ENCODE assay signal across 23 cellular contexts in the genomic region with DNA sequence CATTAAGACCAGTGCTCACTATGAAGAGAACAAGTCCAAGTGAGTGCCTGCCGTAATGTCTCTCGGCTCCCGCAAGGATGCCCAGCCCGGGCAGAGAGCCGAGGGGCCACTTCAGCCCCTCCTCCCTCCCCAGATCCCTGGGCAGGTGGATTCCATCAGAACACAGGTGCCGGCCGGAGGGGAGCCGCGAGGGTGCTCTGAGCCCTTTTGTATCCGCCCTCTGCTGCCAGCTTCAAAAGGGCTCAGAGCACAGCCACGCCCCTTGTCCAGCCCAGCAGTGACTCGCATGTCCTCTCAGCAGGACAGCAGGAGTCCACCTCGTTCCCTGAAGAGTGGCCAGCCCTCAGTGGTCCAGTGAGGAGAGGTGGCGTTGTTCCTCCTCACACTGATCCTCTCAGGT. TPM values are rescaled to one million over a fixed set of nuclear protein-coding genes. Genes with fewer than 3 reads are reported as not detected.
DNase-seq lines count a peak whose midpoint lies in the region; ATAC-seq, FAIRE-seq and TF ChIP-seq lines count a peak whose summit lies in the region.
"Had no signal": no experiment of that assay in that cellular context is flagged by ENCODE, and none has a peak within 500 bp of the region (broad histone marks: within the 10 kb centered on the region; RNA-seq: fewer than 3 reads in every experiment).

No MANE protein-coding gene starts in this region.

- H3K79me1 ChIP-seq in neuronal stem cell (ENCODE audit: low read depth, low read length): no peaks in the 10 kb centered on the region

- H3K27me3 ChIP-seq in H7 (ENCODE audit: control insufficient read depth, insufficient read depth, low read length): no peaks in the 10 kb centered on the region
- H3K27me3 ChIP-seq in neuronal stem cell (ENCODE audit: control insufficient read depth in 3 of 3, insufficient read depth in 3 of 3, low read depth in 1 of 3, low read length in 3 of 3): no peaks in the 10 kb centered on the region
- H3K27me3 ChIP-seq: colonic mucosa, left lung, tibial artery had no signal

- no peak overlapping the region for H3K4me2 ChIP-seq in neuronal stem cell (ENCODE audit: insufficient read depth, low read length, poor library complexity, severe bottlenecking)

- no peak overlapping the region for H2BK12ac ChIP-seq in neuronal stem cell (ENCODE audit: low read length)

- no CpG with 5 or more reads among the region's 14 CpGs for WGBS in neuronal stem cell (ENCODE audit: extremely low coverage in 2 of 2, insufficient read length in 2 of 2, insufficient replicate concordance in 1 of 2), 2 donors

- H3K9ac ChIP-seq in neuronal stem cell (ENCODE audit: low read depth, low read length, poor library complexity): no peak overlapping the region
- H3K9ac ChIP-seq in kidney (ENCODE audit: low read length in 2 of 2): no peak overlapping the region

- H3K27ac ChIP-seq in neuronal stem cell (replicated peaks; ENCODE audit: low read length) (no peak overlapping the region), kidney (ENCODE audit: low read depth in 2 of 2, low read length in 2 of 2) (peak overlapping the region in 1 of 2 donors; percentile 7)
- H3K27ac ChIP-seq: colonic mucosa, left lung, SJCRH30 had no signal

- intact Hi-C loops in kidney (cut with DNase I): no loop called here

- no peak for TF ChIP-seq CTCF in astrocyte of the spinal cord (IDR thresholded peaks at IDR 0.05; ENCODE audit: low read depth, low read length)
- no peak for TF ChIP-seq CTCF in kidney (IDR thresholded peaks at IDR 0.05; ENCODE audit: borderline replicate concordance, extremely low read depth, insufficient read depth)

- peaks cover 97% of the 10 kb centered on the region for H3K36me3 Mint-ChIP-seq in activated T-cell treated with anti-CD3 and anti-CD28 coated beads, Interleukin-2, amount 50 U/mL, for 24 hours (ENCODE audit: low read depth)
- peaks cover 5 to 29% of the 10 kb centered on the region in 2 donors for H3K36me3 Mint-ChIP-seq in activated T-cell treated with anti-CD3 and anti-CD28 coated beads, Interleukin-2, amount 50 U/mL, for 72 hours (ENCODE audit: insufficient read depth in 2 of 2)

- H3K9me3 ChIP-seq in neuronal stem cell (replicated peaks in 1 of 2; ENCODE audit: control insufficient read depth in 2 of 2, insufficient read depth in 1 of 2, low read depth in 1 of 2, low read length in 2 of 2) (peaks cover 0 to 2% of the 10 kb centered on the region in 2 donors), kidney (ENCODE audit: control insufficient read depth in 1 of 2, low read length in 2 of 2) (no peaks in the 10 kb centered on the region)
- H3K9me3 ChIP-seq: colonic mucosa, left lung, SJCRH30, tibial artery had no signal

- H3K27me3 Mint-ChIP-seq in activated T-cell treated with anti-CD3 and anti-CD28 coated beads, Interleukin-2, amount 50 U/mL, for 24 hours: no peaks in the 10 kb centered on the region
- H3K27me3 Mint-ChIP-seq in activated T-cell treated with anti-CD3 and anti-CD28 coated beads, Interleukin-2, amount 50 U/mL, for 72 hours (ENCODE audit: low read depth): no peaks in the 10 kb centered on the region
- H3K27me3 Mint-ChIP-seq: activated CD8-positive, alpha-beta memory T cell treated with anti-CD3 and anti-CD28 coated beads, Interleukin-2, amount 10 ng/mL, durations not matched to agents 7 days and 5 days; brain; CD8-positive, alpha-beta memory T cell; IgD-negative memory B cell had no signal

- peak overlapping the region; percentile 84 for H3K27ac Mint-ChIP-seq in activated T-cell treated with anti-CD3 and anti-CD28 coated beads, Interleukin-2, amount 50 U/mL, for 24 hours
- H3K27ac Mint-ChIP-seq in activated T-cell treated with anti-CD3 and anti-CD28 coated beads, Interleukin-2, amount 50 U/mL, for 72 hours: no peak overlapping the region

- no peak overlapping the region for H3K4ac ChIP-seq in neuronal stem cell (ENCODE audit: low read length)

- H3K4me1 ChIP-seq in neuronal stem cell (ENCODE audit: control insufficient read depth in 2 of 2, insufficient read depth in 1 of 2, low read depth in 1 of 2, low read length in 2 of 2) (peaks cover 0 to 9% of the 10 kb centered on the region in 2 donors), kidney (ENCODE audit: control insufficient read depth in 1 of 2, insufficient read depth in 1 of 2, low read depth in 1 of 2, low read length in 2 of 2) (peaks cover 6 to 15% of the 10 kb centered on the region in 2 donors)
- H3K4me1 ChIP-seq: colonic mucosa, left lung, SJCRH30 had no signal

- no peak overlapping the region for H3K23ac ChIP-seq in neuronal stem cell (ENCODE audit: low read depth, low read length, poor library complexity)

- in situ Hi-C loops in astrocyte of the spinal cord (cut with HindIII; ENCODE audit: low sequenced_read_pairs): no loop called here

- peaks cover 64% of the 10 kb centered on the region for H3K4me1 Mint-ChIP-seq in activated T-cell treated with anti-CD3 and anti-CD28 coated beads, Interleukin-2, amount 50 U/mL, for 24 hours (ENCODE audit: low read depth)
- peaks cover 68% of the 10 kb centered on the region for H3K4me1 Mint-ChIP-seq in activated T-cell treated with anti-CD3 and anti-CD28 coated beads, Interleukin-2, amount 50 U/mL, for 72 hours (ENCODE audit: low read depth)

- no peak overlapping the region for H2BK15ac ChIP-seq in neuronal stem cell (ENCODE audit: low read length)

- no peak for DNase-seq in activated T-cell treated with anti-CD3 and anti-CD28 coated beads, Interleukin-2, amount 50 U/mL, for 24 hours
- no peak for DNase-seq in activated T-cell treated with anti-CD3 and anti-CD28 coated beads, Interleukin-2, amount 50 U/mL, for 72 hours
- DNase-seq in H7 (peak; percentile 63), astrocyte of the spinal cord (ENCODE audit: low read depth, low spot score) (peak; percentile 7), neuronal stem cell (ENCODE audit: low spot score) (no peak), kidney (no peak), germinal center (ENCODE audit: low spot score) (no peak)
- DNase-seq: activated CD4-positive, CD25-positive, alpha-beta regulatory T cell treated with anti-CD3 and anti-CD28 coated beads, Interleukin-2, amount 50 U/mL, for 72 hours; activated CD8-positive, alpha-beta memory T cell treated with anti-CD3 and anti-CD28 coated beads, Interleukin-2, amount 10 ng/mL, durations not matched to agents 7 days and 5 days; activated gamma-delta T cell; colonic mucosa; DND-41; GOT3; left lung; MV-4-11; NCI-H526; SJCRH30; tibial artery had no signal

- H3K14ac ChIP-seq in neuronal stem cell (ENCODE audit: low read length): no peak overlapping the region

- no peak overlapping the region for H3K4me3 Mint-ChIP-seq in activated T-cell treated with anti-CD3 and anti-CD28 coated beads, Interleukin-2, amount 50 U/mL, for 24 hours
- no peak overlapping the region for H3K4me3 Mint-ChIP-seq in activated T-cell treated with anti-CD3 and anti-CD28 coated beads, Interleukin-2, amount 50 U/mL, for 72 hours
- H3K4me3 Mint-ChIP-seq: activated CD8-positive, alpha-beta memory T cell treated with anti-CD3 and anti-CD28 coated beads, Interleukin-2, amount 10 ng/mL, durations not matched to agents 7 days and 5 days; brain had no signal

- H3K4me3 ChIP-seq in H7 (ENCODE audit: insufficient read depth, low read depth, low read length): no peak overlapping the region
- no peak overlapping the region for H3K4me3 ChIP-seq in astrocyte of the spinal cord (ENCODE audit: low read depth, low read length)
- no peak overlapping the region for H3K4me3 ChIP-seq in neuronal stem cell (ENCODE audit: low read length in 2 of 2)
- no peak overlapping the region for H3K4me3 ChIP-seq in kidney (ENCODE audit: low read length in 2 of 2)
- H3K4me3 ChIP-seq: colonic mucosa, left lung, SJCRH30, tibial artery had no signal

- peak overlapping the region; percentile 77 for H2BK5ac ChIP-seq in neuronal stem cell (ENCODE audit: low read length)

- H3K36me3 ChIP-seq in H7 (replicated peaks; ENCODE audit: control insufficient read depth, insufficient read depth, low read length) (peaks cover 2% of the 10 kb centered on the region; the same call in 1 of the 2 replicates), neuronal stem cell (replicated peaks in 1 of 2; ENCODE audit: control insufficient read depth in 2 of 2, insufficient read depth in 2 of 2, low read length in 2 of 2) (peaks cover 6 to 85% of the 10 kb centered on the region in 2 donors), kidney (ENCODE audit: control insufficient read depth in 1 of 2, insufficient read depth in 2 of 2, low read length in 2 of 2) (peaks cover 7 to 36% of the 10 kb centered on the region in 2 donors)
- H3K36me3 ChIP-seq: colonic mucosa, SJCRH30, tibial artery had no signal

- peak overlapping the region; percentile 33 for H2AK5ac ChIP-seq in neuronal stem cell (ENCODE audit: low read depth, low read length)

- H4K91ac ChIP-seq in neuronal stem cell (ENCODE audit: low read depth, low read length, poor library complexity): no peak overlapping the region

- no peak overlapping the region for H2BK120ac ChIP-seq in neuronal stem cell (ENCODE audit: low read depth, low read length)

- H4K8ac ChIP-seq in neuronal stem cell (ENCODE audit: low read depth, low read length): peak overlapping the region; percentile 24

- H3K18ac ChIP-seq in neuronal stem cell (ENCODE audit: low read length): peak overlapping the region; percentile 66

- no peak for ATAC-seq in activated T-cell treated with anti-CD3 and anti-CD28 coated beads, Interleukin-2, amount 50 U/mL, for 72 hours (replicated peaks in 1 of 2)
- no peak for ATAC-seq in GM18502 (IDR thresholded peaks at IDR 0.05; ENCODE audit: poor library complexity, unreplicated experiment)
- ATAC-seq: activated CD8-positive, alpha-beta memory T cell treated with anti-CD3 and anti-CD28 coated beads, Interleukin-2, amount 10 ng/mL, durations not matched to agents 7 days and 5 days; left lung had no signal

- FAIRE-seq in kidney (lab: Jason Lieb, UNC): no peak
- FAIRE-seq: endothelial cell of umbilical vein had no signal

- H3K9me3 Mint-ChIP-seq in activated T-cell treated with anti-CD3 and anti-CD28 coated beads, Interleukin-2, amount 50 U/mL, for 24 hours: no peaks in the 10 kb centered on the region
- no peaks in the 10 kb centered on the region for H3K9me3 Mint-ChIP-seq in activated T-cell treated with anti-CD3 and anti-CD28 coated beads, Interleukin-2, amount 50 U/mL, for 72 hours
- H3K9me3 Mint-ChIP-seq: brain; CD8-positive, alpha-beta memory T cell; IgD-negative memory B cell had no signal

- no peak overlapping the region for H2AFZ ChIP-seq in neuronal stem cell (ENCODE audit: low read length)

RNA-seq across cellular contexts. Expression of a gene that starts 43.9 kb away (rescaled TPM):
- 100 to 1,000 TPM; 235 to 288 TPM for total RNA-seq in activated T-cell treated with anti-CD3 and anti-CD28 coated beads, Interleukin-2, amount 50 U/mL, for 72 hours
- total RNA-seq in H7 (2014; rRNA removed; shearing (Covaris generic)): 14.3 and 20.5 TPM in 2 replicates
- 64.7 TPM for polyA plus RNA-seq in neuronal stem cell (2013, experiment 1 of 2)
- 63.6 TPM for polyA plus RNA-seq in neuronal stem cell (2013, experiment 2 of 2)
- total RNA-seq in kidney: 128 TPM
- 217 TPM for polyA plus RNA-seq in kidney (ENCODE audit: insufficient read depth, low read depth, low replicate concordance)

Comparison
In these comparisons a context has a peak if more than half of its experiments do, and no peak if none do; other contexts are left out.
1. DNase-seq: peak in H7 (single experiment) and astrocyte of the spinal cord (single experiment); none in activated T-cell treated with anti-CD3 and anti-CD28 coated beads, Interleukin-2, amount 50 U/mL, for 24 hours (single experiment), activated T-cell treated with anti-CD3 and anti-CD28 coated beads, Interleukin-2, amount 50 U/mL, for 72 hours (0 of 2), neuronal stem cell (single experiment), kidney (single experiment) and germinal center (single experiment).